26 cellular contexts compared by ENCODE assay signal in the genomic region with DNA sequence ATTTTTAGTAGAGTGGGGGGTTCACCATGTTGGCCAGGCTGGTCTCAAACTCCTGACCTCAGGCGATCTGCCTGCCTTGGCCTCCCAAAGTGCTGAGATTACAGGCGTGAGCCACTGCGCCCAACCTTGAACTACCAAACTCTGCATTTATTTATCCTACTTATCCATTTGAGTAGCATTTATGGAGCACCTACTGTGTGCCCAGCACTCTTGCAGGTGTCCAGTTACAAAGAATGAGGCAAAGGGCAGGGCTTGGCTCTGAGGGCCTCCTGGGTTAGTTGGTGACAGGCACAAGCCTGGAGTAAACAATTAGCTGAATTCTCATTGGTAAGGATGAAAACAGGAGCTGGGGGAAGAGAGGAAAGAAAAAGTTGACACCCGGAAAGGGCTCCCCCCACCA.
DNase-seq lines count a peak whose midpoint lies in the region; ATAC-seq, FAIRE-seq and TF ChIP-seq lines count a peak whose summit lies in the region.
"Had no signal": no experiment of that assay in that cellular context is flagged by ENCODE, and none has a peak within 500 bp of the region (broad histone marks: within the 10 kb centered on the region; RNA-seq: fewer than 3 reads in every experiment).

No MANE protein-coding gene starts in this region.

- no peak for TF ChIP-seq RAD21 in HepG2 (CRISPR knock-in tag; IDR thresholded peaks at IDR 0.05)

- H2AFZ ChIP-seq in HepG2 (ENCODE audit: low read length) = no peak overlapping the region
- H2AFZ ChIP-seq: GM23248 had no signal

- H3K36me3 ChIP-seq in HepG2 (replicated peaks in 1 of 2; ENCODE audit: control insufficient read depth in 1 of 2, insufficient read depth in 2 of 2, low read length in 2 of 2) (no peaks in the 10 kb centered on the region), right lobe of liver (no peaks in the 10 kb centered on the region), kidney (ENCODE audit: control insufficient read depth in 1 of 2, insufficient read depth in 2 of 2, low read length in 2 of 2) (no peaks in the 10 kb centered on the region), stomach (no peaks in the 10 kb centered on the region)
- H3K36me3 ChIP-seq: BE2C had no signal

- TF ChIP-seq CTCF in HepG2 (CRISPR knock-in tag; IDR thresholded peaks at IDR 0.05) (no peak), right lobe of liver (IDR thresholded peaks at IDR 0.05) (no peak), kidney (IDR thresholded peaks at IDR 0.05; ENCODE audit: borderline replicate concordance, extremely low read depth, insufficient read depth) (no peak), stomach (IDR thresholded peaks at IDR 0.05) (no peak)

- no peaks in the 10 kb centered on the region for H3K79me2 ChIP-seq in HepG2 (ENCODE audit: insufficient read depth, low read length)

- H3K27me3 ChIP-seq in HepG2 (ENCODE audit: control insufficient read depth in 1 of 2, insufficient read depth in 2 of 2, low read length in 2 of 2) (peaks cover 10 to 49% of the 10 kb centered on the region in 2 experiments; a peak in 4 of 5 replicates), right lobe of liver (no peaks in the 10 kb centered on the region), stomach (no peaks in the 10 kb centered on the region)

- H4K20me1 ChIP-seq in HepG2 (ENCODE audit: insufficient read depth, low read length) = no peaks in the 10 kb centered on the region

- ATAC-seq in HepG2 = no peak
- no peak for ATAC-seq in right lobe of liver
- ATAC-seq: A549; CD8-positive, alpha-beta T cell; GM12878; HCT116 had no signal

- no peak overlapping the region for H3K4me2 ChIP-seq in HepG2 (ENCODE audit: low read depth, low read length)
- H3K4me2 ChIP-seq: A549 had no signal

- no peak for FAIRE-seq in HepG2 (lab: Jason Lieb, UNC)
- no peak for FAIRE-seq in kidney (lab: Jason Lieb, UNC)
- FAIRE-seq: A549, D721Med, GM12878, GM19239, H1 had no signal

- POLR2A ChIA-PET in HepG2 (lab: Yijun Ruan, JAX) = interaction anchor here (1.0 kb wide), 1 partner anchor 28 kb away, joined by 3 read pairs; no protein-coding TSS in a partner anchor

- WGBS in HepG2 (ENCODE audit: low lambda C conversion rate) = 54% methylated on average over 4 of the region's 4 CpGs
- 83% methylated on average over 4 of the region's 4 CpGs for WGBS in right lobe of liver (ENCODE audit: insufficient coverage, low coverage, low lambda C conversion rate, missing lambda C conversion rate)
- WGBS in stomach, 5 donors = 69 to 83% (median 77%) methylated on average over 4 of the region's 4 CpGs

- CTCF ChIA-PET in HepG2 (lab: Yijun Ruan, JAX; ENCODE audit: low intra/inter-chr PET ratio, low total read pairs) = no interaction called here

- no peak for DNase-seq in HepG2 (ENCODE audit: low spot score)
- no peak for DNase-seq in right lobe of liver
- DNase-seq in kidney = peak; percentile 4
- no peak for DNase-seq in stomach
- DNase-seq in middle frontal gyrus (ENCODE audit: extremely low spot score, low spot score) = no peak
- DNase-seq in stimulated activated CD4-positive, alpha-beta T cell treated with anti-CD3 and anti-CD28 coated beads, Interleukin-4, amount 100 ng/mL, for 1 hour = no peak
- DNase-seq: 8988T; ACHN; AML-193; BE2C; Caco-2; CD4-positive, CD25-positive, alpha-beta regulatory T cell; CD8-positive, alpha-beta T cell; DMS 273 treated with DMSO at 0.1 percent for 48 hours; DMS79; EL; GDM1; GM23248; H9 had no signal

- intact Hi-C loops in HepG2 (cut with micrococcal nuclease; ENCODE audit: unreplicated experiment) = no loop called here
- intact Hi-C loops in right lobe of liver (cut with DNase I) = no loop called here
- intact Hi-C loops in kidney (cut with DNase I) = no loop called here
- intact Hi-C loops in stomach (cut with DNase I; ENCODE audit: low total_unique reads) = no loop called here

- in situ Hi-C loops in HepG2 (cut with HindIII; ENCODE audit: extremely low pct_ligation_motif_present, low pct_unique_long_range_greater_than_20kb) = loop anchor here (5.0 kb wide), 1 partner anchor 80 kb away; no protein-coding TSS in a partner anchor

- H3K9me3 ChIP-seq in HepG2 (ENCODE audit: low read length) = no peaks in the 10 kb centered on the region
- no peaks in the 10 kb centered on the region for H3K9me3 ChIP-seq in right lobe of liver
- H3K9me3 ChIP-seq in kidney (ENCODE audit: control insufficient read depth in 1 of 2, low read length in 2 of 2) = no peaks in the 10 kb centered on the region
- H3K9me3 ChIP-seq in stomach = no peaks in the 10 kb centered on the region
- H3K9me3 ChIP-seq: A549, BE2C, Caco-2 had no signal

- H3K4me3 ChIP-seq in HepG2 (replicated peaks in 1 of 3; ENCODE audit: insufficient read depth in 1 of 3, low read depth in 2 of 3, low read length in 3 of 3) (no peak overlapping the region), right lobe of liver (no peak overlapping the region), kidney (ENCODE audit: low read length in 2 of 2) (no peak overlapping the region), stomach (no peak overlapping the region)
- H3K4me3 ChIP-seq: A549, GM12878, GM23248 had no signal

- H3K9ac ChIP-seq in HepG2 (ENCODE audit: insufficient read depth, low read depth, low read length) (no peak overlapping the region), kidney (ENCODE audit: low read length in 2 of 2) (no peak overlapping the region)
- H3K9ac ChIP-seq: GM23248 had no signal

- H3K27ac ChIP-seq in HepG2 (ENCODE audit: extremely low read length, insufficient read depth, low read length) (no peak overlapping the region), right lobe of liver (no peak overlapping the region), kidney (ENCODE audit: low read depth in 2 of 2, low read length in 2 of 2) (no peak overlapping the region), stomach (peak overlapping the region; percentile 1 to 80 (median 41))
- H3K27ac ChIP-seq: A549, C4-2B, GM23248 had no signal

- TF ChIP-seq POLR2A in HepG2 (IDR thresholded peaks at IDR 0.05; ENCODE audit: insufficient read depth in 1 of 2, low read depth in 2 of 2, low read length in 2 of 2) (no peak), right lobe of liver (IDR thresholded peaks at IDR 0.05) (no peak), stomach (IDR thresholded peaks at IDR 0.05) (no peak)

- BruUV-seq in HepG2 (replicated peaks; lab: Mats Ljungman, UMichigan) = no TSS peak

- TF ChIP-seq EP300 in HepG2 (IDR thresholded peaks at IDR 0.05; ENCODE audit: low read depth in 2 of 2, low read length in 2 of 2) (no peak), HepG2 (CRISPR knock-in tag; IDR thresholded peaks at IDR 0.05; ENCODE audit: borderline replicate concordance) (no peak), stomach (IDR thresholded peaks at IDR 0.05) (no peak)

- peaks cover 83% of the 10 kb centered on the region for H3K4me1 ChIP-seq in HepG2 (ENCODE audit: insufficient read depth, low read length)
- peaks cover 0 to 14% (median 6%) of the 10 kb centered on the region in 4 donors for H3K4me1 ChIP-seq in right lobe of liver
- H3K4me1 ChIP-seq in kidney (ENCODE audit: control insufficient read depth in 1 of 2, insufficient read depth in 1 of 2, low read depth in 1 of 2, low read length in 2 of 2) = peaks cover 5% of the 10 kb centered on the region in 2 donors
- peaks cover 61 to 92% (median 75%) of the 10 kb centered on the region in 4 donors for H3K4me1 ChIP-seq in stomach
- H3K4me1 ChIP-seq: BE2C had no signal

TF ChIP-seq in HepG2, 621 proteins besides CTCF, POLR2A, EP300 and RAD21:
- TF ChIP-seq GATAD1 (CRISPR knock-in tag; IDR thresholded peaks at IDR 0.05) = no peak
- no peak for TF ChIP-seq CHCHD3 (CRISPR knock-in tag; IDR thresholded peaks at IDR 0.05)
- TF ChIP-seq, protein P1, sequence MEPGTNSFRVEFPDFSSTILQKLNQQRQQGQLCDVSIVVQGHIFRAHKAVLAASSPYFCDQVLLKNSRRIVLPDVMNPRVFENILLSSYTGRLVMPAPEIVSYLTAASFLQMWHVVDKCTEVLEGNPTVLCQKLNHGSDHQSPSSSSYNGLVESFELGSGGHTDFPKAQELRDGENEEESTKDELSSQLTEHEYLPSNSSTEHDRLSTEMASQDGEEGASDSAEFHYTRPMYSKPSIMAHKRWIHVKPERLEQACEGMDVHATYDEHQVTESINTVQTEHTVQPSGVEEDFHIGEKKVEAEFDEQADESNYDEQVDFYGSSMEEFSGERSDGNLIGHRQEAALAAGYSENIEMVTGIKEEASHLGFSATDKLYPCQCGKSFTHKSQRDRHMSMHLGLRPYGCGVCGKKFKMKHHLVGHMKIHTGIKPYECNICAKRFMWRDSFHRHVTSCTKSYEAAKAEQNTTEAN (CRISPR knock-in tag; conservative IDR thresholded peaks at IDR 0.05) = no peak
- TF ChIP-seq, protein P2, sequence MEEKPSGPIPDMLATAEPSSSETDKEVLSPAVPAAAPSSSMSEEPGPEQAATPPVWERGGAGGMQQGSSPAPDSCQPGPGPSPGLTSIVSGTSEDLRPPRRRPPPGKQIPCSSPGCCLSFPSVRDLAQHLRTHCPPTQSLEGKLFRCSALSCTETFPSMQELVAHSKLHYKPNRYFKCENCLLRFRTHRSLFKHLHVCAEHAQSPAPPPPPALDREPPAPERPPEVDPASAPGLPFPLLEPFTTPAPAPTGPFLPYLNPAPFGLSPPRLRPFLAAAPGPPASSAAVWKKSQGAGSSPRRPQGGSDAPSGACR (CRISPR knock-in tag; IDR thresholded peaks at IDR 0.05) = no peak
- no peak for TF ChIP-seq HNRNPUL1 (IDR thresholded peaks at IDR 0.05; ENCODE audit: low read depth, low read length)
- TF ChIP-seq KDM4B (CRISPR knock-in tag; IDR thresholded peaks at IDR 0.05) = no peak
- no peak for TF ChIP-seq AGO1 (IDR thresholded peaks at IDR 0.05; ENCODE audit: low read depth, low read length, poor library complexity, severe bottlenecking)
- TF ChIP-seq ARID2 (CRISPR knock-in tag; IDR thresholded peaks at IDR 0.05; ENCODE audit: borderline replicate concordance) = no peak
- TF ChIP-seq KLF9 (CRISPR knock-in tag; IDR thresholded peaks at IDR 0.05; ENCODE audit: low read depth) = no peak
- TF ChIP-seq ZNF543 (CRISPR knock-in tag; IDR thresholded peaks at IDR 0.05) = no peak
- no peak for TF ChIP-seq SRSF9 (IDR thresholded peaks at IDR 0.05; ENCODE audit: borderline replicate concordance, insufficient read depth, low read depth, low read length, poor library complexity, severe bottlenecking)
- no peak for TF ChIP-seq GABPA (IDR thresholded peaks at IDR 0.05; ENCODE audit: low read depth, low read length)
- TF ChIP-seq GABPA (CRISPR knock-in tag; IDR thresholded peaks at IDR 0.05; ENCODE audit: low read depth) = no peak
- peak; percentile 71 for TF ChIP-seq ZKSCAN1 (IDR thresholded peaks at IDR 0.05; ENCODE audit: low read length)
- peak; percentile 93; the same call in 1 of the 2 replicates for TF ChIP-seq ZKSCAN8 (CRISPR knock-in tag; IDR thresholded peaks at IDR 0.05; ENCODE audit: borderline replicate concordance)
- no peak for TF ChIP-seq HCFC1 (IDR thresholded peaks at IDR 0.05; ENCODE audit: low read depth, low read length)
- no peak for TF ChIP-seq JUNB (CRISPR knock-in tag; IDR thresholded peaks at IDR 0.05; ENCODE audit: borderline replicate concordance)
TF ChIP-seq in HepG2: peak in this region for 2.

Comparison
In these comparisons a context has a peak if more than half of its experiments do, and no peak if none do; other contexts are left out.
1. H3K27ac ChIP-seq: peak in stomach (5 of 5); none in HepG2 (single experiment), right lobe of liver (0 of 3) and kidney (0 of 2).